10 cellular contexts compared by ENCODE assay signal in genomic region chr5:135880278-135880677, GRCh38.
DNase-seq lines count a peak whose midpoint lies in the region; ATAC-seq and TF ChIP-seq lines count a peak whose summit lies in the region.
"Had no signal": no experiment of that assay in that cellular context is flagged by ENCODE, and none has a peak within 500 bp of the region (broad histone marks: within the 10 kb centered on the region; RNA-seq: fewer than 3 reads in every experiment).

No MANE protein-coding gene starts in this region.

- in situ Hi-C loops in ACHN (cut with HindIII; ENCODE audit: low pct_ligation_motif_present, low pct_unique_long_range_greater_than_20kb, low sequenced_read_pairs) = no loop called here

- ATAC-seq in HG03045 (IDR thresholded peaks at IDR 0.05; ENCODE audit: unreplicated experiment) = no peak

- TF ChIP-seq CTCF in GM12872 (IDR thresholded peaks at IDR 0.05; ENCODE audit: insufficient read depth, low read depth, low read length) (peak; percentile 39; the same call in 2 of the 3 replicates), fibroblast of mammary gland (conservative IDR thresholded peaks at IDR 0.05; ENCODE audit: control insufficient read depth, insufficient read depth, low read depth, low read length) (peak; percentile 43)

- DNase-seq in ACHN (peak; percentile 40), NCI-H69 (lab: John Stamatoyannopoulos, UW) (peak; percentile 8), fibroblast of mammary gland (ENCODE audit: low read depth) (peak; percentile 15), NCI-H510A treated with DMSO at 0.1 percent for 48 hours (lab: John Stamatoyannopoulos, UW) (no peak), epidermal melanocyte (ENCODE audit: insufficient read length, low spot score) (no peak)
- DNase-seq in stimulated activated CD4-positive, alpha-beta T cell treated with anti-CD3 and anti-CD28 coated beads, Interleukin-4, amount 100 ng/mL, for 1 hour = no peak
- DNase-seq: activated CD8-positive, alpha-beta memory T cell treated with anti-CD3 and anti-CD28 coated beads, Interleukin-2, amount 50 U/mL, for 48 hours; NCI-H345 had no signal

- no peak overlapping the region for H3K4me3 ChIP-seq in fibroblast of mammary gland (ENCODE audit: control insufficient read depth, low read depth, low read length)

Comparison
In these comparisons a context has a peak if more than half of its experiments do, and no peak if none do; other contexts are left out.
1. DNase-seq: peak in ACHN (single experiment), NCI-H69 (single experiment) and fibroblast of mammary gland (single experiment); none in NCI-H510A treated with DMSO at 0.1 percent for 48 hours (single experiment), stimulated activated CD4-positive, alpha-beta T cell treated with anti-CD3 and anti-CD28 coated beads, Interleukin-4, amount 100 ng/mL, for 1 hour (single experiment) and epidermal melanocyte (single experiment).